In genomic region chr3:72439321-72440183, GRCh38 we compare ENCODE assay signal across 10 cellular contexts. TPM values are rescaled to one million over a fixed set of nuclear protein-coding genes. Genes with fewer than 3 reads are reported as not detected.
DNase-seq lines count a peak whose midpoint lies in the region; ATAC-seq and TF ChIP-seq lines count a peak whose summit lies in the region.
"Had no signal": no experiment of that assay in that cellular context is flagged by ENCODE, and none has a peak within 500 bp of the region (broad histone marks: within the 10 kb centered on the region; RNA-seq: fewer than 3 reads in every experiment).

No MANE protein-coding gene starts in this region.

- TF ChIP-seq CTCF in neural crest cell (conservative IDR thresholded peaks at IDR 0.05), result no peak

- H3K4me3 Mint-ChIP-seq in neural crest cell, result peak overlapping the region; percentile 8

- in situ Hi-C loops in KBM-7 (cut with MboI; ENCODE audit: low pct_unique_long_range_greater_than_20kb, low sequenced_read_pairs), result no loop called here

- H3K36me3 Mint-ChIP-seq in neural crest cell (ENCODE audit: low read depth), result peaks cover 6% of the 10 kb centered on the region

- H3K27me3 Mint-ChIP-seq in neural crest cell (ENCODE audit: low read depth), result no peaks in the 10 kb centered on the region

- ATAC-seq in GM19023 (IDR thresholded peaks at IDR 0.05; ENCODE audit: unreplicated experiment), result peak; percentile 68
- peak; percentile 67 for ATAC-seq in GM21723 (IDR thresholded peaks at IDR 0.05; ENCODE audit: unreplicated experiment)
- ATAC-seq in HG03342 (IDR thresholded peaks at IDR 0.05; ENCODE audit: unreplicated experiment), result peak; percentile 54
- ATAC-seq: gastroesophageal sphincter had no signal

- no peak for DNase-seq in neural crest cell (ENCODE audit: low read depth, low spot score)
- DNase-seq in activated CD8-positive, alpha-beta memory T cell treated with anti-CD3 and anti-CD28 coated beads for 24 hours, result no peak
- no peak for DNase-seq in KBM-7
- no peak for DNase-seq in DMS53 (lab: John Stamatoyannopoulos, UW)
- DNase-seq: DMS 273 treated with DMSO at 0.1 percent for 48 hours, NCI-H1436 treated with DMSO at 0.1 percent for 48 hours had no signal

- no peak overlapping the region for H3K27ac Mint-ChIP-seq in neural crest cell (ENCODE audit: unreplicated experiment)

- no peaks in the 10 kb centered on the region for H3K9me3 Mint-ChIP-seq in neural crest cell

- peaks cover 17% of the 10 kb centered on the region for H3K4me1 Mint-ChIP-seq in neural crest cell

RNA-seq across cellular contexts. Expression of gene RYBP, which starts 6.9 kb away (rescaled TPM):
- 12.6 and 13.3 TPM in 2 replicates for total RNA-seq in neural crest cell
